Comparison of ENCODE assay signal across 16 cellular contexts in genomic region chr9:116543731-116544400, GRCh38.
A peak's percentile ranks its signal among the peaks of the same experiment; 100 is the strongest.
DNase-seq lines count a peak whose midpoint lies in the region; ATAC-seq and TF ChIP-seq lines count a peak whose summit lies in the region.
"Had no signal": no experiment of that assay in that cellular context is flagged by ENCODE, and none has a peak within 500 bp of the region (broad histone marks: within the 10 kb centered on the region; RNA-seq: fewer than 3 reads in every experiment).

No MANE protein-coding gene starts in this region.

- H3K36me3 Mint-ChIP-seq in HFFc6 (ENCODE audit: low read depth): no peaks in the 10 kb centered on the region
- no peaks in the 10 kb centered on the region for H3K36me3 Mint-ChIP-seq in endothelial cell (ENCODE audit: low read depth, unreplicated experiment)
- H3K36me3 Mint-ChIP-seq in activated CD4-positive, alpha-beta memory T cell treated with anti-CD3 and anti-CD28 coated beads for 36 hours: peaks cover 10% of the 10 kb centered on the region
- H3K36me3 Mint-ChIP-seq: natural killer cell had no signal

- H3K4me1 ChIP-seq in right atrium auricular region (no peaks in the 10 kb centered on the region), thyroid gland (no peaks in the 10 kb centered on the region)
- H3K4me1 ChIP-seq: sigmoid colon had no signal

- H3K9me3 ChIP-seq in right atrium auricular region: no peaks in the 10 kb centered on the region
- no peaks in the 10 kb centered on the region for H3K9me3 ChIP-seq in thyroid gland
- H3K9me3 ChIP-seq: sigmoid colon, vagina had no signal

- no peak for TF ChIP-seq CTCF in HFFc6 (IDR thresholded peaks at IDR 0.05)
- TF ChIP-seq CTCF in right atrium auricular region (IDR thresholded peaks at IDR 0.05): no peak
- no peak for TF ChIP-seq CTCF in thyroid gland (IDR thresholded peaks at IDR 0.05)
- no peak for TF ChIP-seq CTCF in endothelial cell (IDR thresholded peaks at IDR 0.05; ENCODE audit: unreplicated experiment)

- peak overlapping the region; percentile 81 for H3K4me3 Mint-ChIP-seq in HFFc6
- no peak overlapping the region for H3K4me3 Mint-ChIP-seq in endothelial cell (ENCODE audit: unreplicated experiment)
- H3K4me3 Mint-ChIP-seq in activated CD4-positive, alpha-beta memory T cell treated with anti-CD3 and anti-CD28 coated beads for 36 hours: no peak overlapping the region
- H3K4me3 Mint-ChIP-seq: activated CD4-positive, alpha-beta memory T cell treated with anti-CD3 and anti-CD28 coated beads, Interleukin-2, amount 10 ng/mL, durations not matched to agents 7 days and 5 days; effector memory CD8-positive, alpha-beta T cell; natural killer cell had no signal

- intact Hi-C loops in thyroid gland (cut with DNase I): no loop called here
- intact Hi-C loops in activated CD4-positive, alpha-beta memory T cell treated with anti-CD3 and anti-CD28 coated beads for 36 hours (cut with micrococcal nuclease): no loop called here

- H3K27ac Mint-ChIP-seq in HFFc6 (peak overlapping the region; percentile 91), endothelial cell (ENCODE audit: unreplicated experiment) (no peak overlapping the region)
- no peak overlapping the region for H3K27ac Mint-ChIP-seq in activated CD4-positive, alpha-beta memory T cell treated with anti-CD3 and anti-CD28 coated beads for 36 hours
- H3K27ac Mint-ChIP-seq: activated CD4-positive, alpha-beta memory T cell treated with anti-CD3 and anti-CD28 coated beads, Interleukin-2, amount 10 ng/mL, durations not matched to agents 7 days and 5 days; effector memory CD8-positive, alpha-beta T cell; natural killer cell had no signal

- H3K27ac ChIP-seq in right atrium auricular region (peak overlapping the region in 1 of 2 donors; percentile 47), thyroid gland (peak overlapping the region in 2 of 3 donors; percentile 49 to 65)
- H3K27ac ChIP-seq: sigmoid colon, vagina had no signal

- POLR2A ChIA-PET in activated CD4-positive, alpha-beta memory T cell treated with anti-CD3 and anti-CD28 coated beads for 36 hours (lab: Charles Lee): no interaction called here

- DNase-seq in HFFc6: peak; percentile 91
- peak; percentile 45 for DNase-seq in brain pericyte (ENCODE audit: low read depth, low spot score)
- DNase-seq in right atrium auricular region (ENCODE audit: low spot score): peak; percentile 80
- DNase-seq in thyroid gland: peak in 1 of 2 donors; percentile 10
- no peak for DNase-seq in endothelial cell (ENCODE audit: low spot score)
- no peak for DNase-seq in activated CD4-positive, alpha-beta memory T cell treated with anti-CD3 and anti-CD28 coated beads for 36 hours
- DNase-seq: activated CD4-positive, alpha-beta memory T cell treated with anti-CD3 and anti-CD28 coated beads, Interleukin-2, amount 10 ng/mL, durations not matched to agents 7 days and 5 days; effector memory CD8-positive, alpha-beta T cell; natural killer cell; NCI-H187 treated with DMSO at 0.1 percent for 48 hours; sigmoid colon; stimulated activated naive CD4-positive, alpha-beta T cell had no signal

- CTCF ChIA-PET in activated CD4-positive, alpha-beta memory T cell treated with anti-CD3 and anti-CD28 coated beads for 36 hours (lab: Charles Lee): interaction anchor here (0.6 kb wide), 1 partner anchor 50 kb away, joined by 4 read pairs; no protein-coding TSS in a partner anchor

- no peaks in the 10 kb centered on the region for H3K27me3 ChIP-seq in right atrium auricular region
- no peaks in the 10 kb centered on the region for H3K27me3 ChIP-seq in thyroid gland
- H3K27me3 ChIP-seq: sigmoid colon, vagina had no signal

- H3K4me1 Mint-ChIP-seq in HFFc6 (ENCODE audit: low read depth) (peaks cover 36% of the 10 kb centered on the region), endothelial cell (ENCODE audit: unreplicated experiment) (peaks cover under 1% of the 10 kb centered on the region)
- peaks cover 1% of the 10 kb centered on the region for H3K4me1 Mint-ChIP-seq in activated CD4-positive, alpha-beta memory T cell treated with anti-CD3 and anti-CD28 coated beads for 36 hours (ENCODE audit: low read depth)

- H3K4me3 ChIP-seq in right atrium auricular region (no peak overlapping the region), thyroid gland (replicated peaks in 1 of 3) (no peak overlapping the region)
- H3K4me3 ChIP-seq: sigmoid colon, vagina had no signal

- H3K27me3 Mint-ChIP-seq in HFFc6 (ENCODE audit: insufficient read depth): no peaks in the 10 kb centered on the region; the same call in 1 of the 2 replicates
- no peaks in the 10 kb centered on the region for H3K27me3 Mint-ChIP-seq in endothelial cell (ENCODE audit: unreplicated experiment)
- H3K27me3 Mint-ChIP-seq in activated CD4-positive, alpha-beta memory T cell treated with anti-CD3 and anti-CD28 coated beads for 36 hours: no peaks in the 10 kb centered on the region
- H3K27me3 Mint-ChIP-seq: activated CD4-positive, alpha-beta memory T cell treated with anti-CD3 and anti-CD28 coated beads, Interleukin-2, amount 10 ng/mL, durations not matched to agents 7 days and 5 days; effector memory CD8-positive, alpha-beta T cell had no signal

- H3K36me3 ChIP-seq in right atrium auricular region (no peaks in the 10 kb centered on the region), thyroid gland (no peaks in the 10 kb centered on the region)
- H3K36me3 ChIP-seq: sigmoid colon, vagina had no signal

- no peaks in the 10 kb centered on the region for H3K9me3 Mint-ChIP-seq in HFFc6
- no peaks in the 10 kb centered on the region for H3K9me3 Mint-ChIP-seq in endothelial cell (ENCODE audit: unreplicated experiment)
- peaks cover 4% of the 10 kb centered on the region for H3K9me3 Mint-ChIP-seq in activated CD4-positive, alpha-beta memory T cell treated with anti-CD3 and anti-CD28 coated beads for 36 hours
- H3K9me3 Mint-ChIP-seq: activated CD4-positive, alpha-beta memory T cell treated with anti-CD3 and anti-CD28 coated beads, Interleukin-2, amount 10 ng/mL, durations not matched to agents 7 days and 5 days had no signal

- no peak for TF ChIP-seq POLR2A in thyroid gland (IDR thresholded peaks at IDR 0.05)

- 73 to 79% methylated on average over 8 of the region's 8 CpGs for WGBS in thyroid gland, 2 donors

- ATAC-seq in HG03521 (IDR thresholded peaks at IDR 0.05; ENCODE audit: unreplicated experiment): no peak
- ATAC-seq: effector memory CD8-positive, alpha-beta T cell; HCT116; left lobe of liver; natural killer cell had no signal

Comparison
In these comparisons a context has a peak if more than half of its experiments do, and no peak if none do; other contexts are left out.
1. DNase-seq: peak in HFFc6 (single experiment), brain pericyte (single experiment) and right atrium auricular region (single experiment); none in endothelial cell (single experiment) and activated CD4-positive, alpha-beta memory T cell treated with anti-CD3 and anti-CD28 coated beads for 36 hours (single experiment).